Comparison of ENCODE assay signal across 13 cellular contexts in genomic region chr1:229118662-229119061, GRCh38.
"Had no signal": no experiment of that assay in that cellular context is flagged by ENCODE, and none has a peak within 500 bp of the region (broad histone marks: within the 10 kb centered on the region; RNA-seq: fewer than 3 reads in every experiment).

No MANE protein-coding gene starts in this region.

- H3K27me3 ChIP-seq: transverse colon had no signal

- ATAC-seq: activated CD8-positive, alpha-beta memory T cell treated with anti-CD3 and anti-CD28 coated beads, Interleukin-2, amount 10 ng/mL, durations not matched to agents 7 days and 5 days; stimulated activated memory B cell treated with anti-CD40 and anti-IgM and Interleukin-4, amounts not matched to agents 10 μg/mL and 1 μg/mL and 100 μg/mL, for 72 hours had no signal

- H3K4me3 ChIP-seq: heart left ventricle, transverse colon had no signal

- DNase-seq: activated CD4-positive, alpha-beta memory T cell treated with anti-CD3 and anti-CD28 coated beads for 36 hours; activated CD8-positive, alpha-beta memory T cell treated with anti-CD3 and anti-CD28 coated beads, Interleukin-2, amount 10 ng/mL, durations not matched to agents 7 days and 5 days; activated effector memory CD4-positive, alpha-beta T cell treated with Interleukin-2 at 50 U/mL for 16 hours; activated naive CD4-positive, alpha-beta T cell treated with anti-CD3 and anti-CD28 coated beads, Interleukin-2, amount 50 U/mL, for 16 hours; activated T-cell treated with anti-CD3 and anti-CD28 coated beads, Interleukin-2, amount 50 U/mL, for 24 hours; cortex of kidney; effector CD4-positive, alpha-beta T cell; immature natural killer cell; SW 1271 had no signal

- H3K36me3 ChIP-seq: heart left ventricle, transverse colon had no signal

- FAIRE-seq: frontal cortex had no signal

- H3K9me3 ChIP-seq: heart left ventricle, transverse colon had no signal
